ENCODE assay signal across 8 cellular contexts in genomic region chr6:25053875-25054371, GRCh38.
DNase-seq lines count a peak whose midpoint lies in the region; ATAC-seq and TF ChIP-seq lines count a peak whose summit lies in the region.

No MANE protein-coding gene starts in this region.

- peaks cover 8 to 33% of the 10 kb centered on the region in 2 experiments; a peak in 3 of 4 replicates for H3K4me1 ChIP-seq in SK-N-SH (ENCODE audit: control insufficient read depth in 1 of 2, insufficient read depth in 2 of 2, low read depth in 1 of 2, low read length in 1 of 2)

- POLR2A ChIA-PET in SK-N-SH (lab: Yijun Ruan, JAX) = no interaction called here

- peak overlapping the region; percentile 55; the same call in 1 of the 2 replicates for H3K4me2 ChIP-seq in SK-N-SH

- H3F3A ChIP-seq in SK-N-SH (replicated peaks; ENCODE audit: insufficient read depth) = peaks cover 29% of the 10 kb centered on the region

- H3K27me3 ChIP-seq in SK-N-SH (ENCODE audit: insufficient read depth) = no peaks in the 10 kb centered on the region

- ATAC-seq in GM18858 (IDR thresholded peaks at IDR 0.05; ENCODE audit: unreplicated experiment) (peak; percentile 74), HG02973 (IDR thresholded peaks at IDR 0.05; ENCODE audit: unreplicated experiment) (peak; percentile 77)

- CTCF ChIA-PET in SK-N-SH (lab: Yijun Ruan, JAX) = interaction anchor here (1.0 to 1.8 kb wide), 6 partner anchors 11 to 62 kb away, joined by 3 to 6 read pairs (median 4); no protein-coding TSS in a partner anchor

- peak overlapping the region; percentile 51; the same call in 1 of the 2 replicates for H2AFZ ChIP-seq in SK-N-SH (ENCODE audit: low read depth)

- H3K36me3 ChIP-seq in SK-N-SH (replicated peaks in 1 of 2; ENCODE audit: control insufficient read depth in 1 of 2, insufficient read depth in 2 of 2, low read length in 1 of 2) = no peaks in the 10 kb centered on the region

- no peaks in the 10 kb centered on the region for H3K79me2 ChIP-seq in SK-N-SH (ENCODE audit: insufficient read depth)

- DNase-seq in AG08395 (ENCODE audit: low spot score) (peak; percentile 68), SK-N-SH (no peak), iris pigment epithelial cell (ENCODE audit: low read depth) (peak; percentile 78), mucosa of gallbladder (ENCODE audit: low spot score) (no peak)
- DNase-seq in activated effector memory CD4-positive, alpha-beta T cell treated with anti-CD3 and anti-CD28 coated beads, Interleukin-2, amount 50 U/mL, for 16 hours = no peak
- DNase-seq in activated CD4-positive, alpha-beta T cell treated with anti-CD3 and anti-CD28 coated beads for 1 hour = no peak

- no peak overlapping the region for H3K4me3 ChIP-seq in SK-N-SH (ENCODE audit: low read depth in 2 of 2, low read length in 1 of 2)

- TF ChIP-seq CTCF in SK-N-SH (IDR thresholded peaks at IDR 0.05) = 0 out of 2 replicates have a peak, but pooled peaks have one; percentile 12

- no peaks in the 10 kb centered on the region for H3K9me3 ChIP-seq in SK-N-SH

- peak; percentile 50 to 93; a peak in 3 of 4 replicates for TF ChIP-seq EP300 in SK-N-SH (IDR thresholded peaks at IDR 0.05; ENCODE audit: borderline replicate concordance in 1 of 2, low read depth in 1 of 2, low read length in 1 of 2)

- WGBS in SK-N-SH (ENCODE audit: low lambda C conversion rate) = 33% methylated on average over 2 of the region's 2 CpGs

- peak overlapping the region; percentile 74 for H3K9ac ChIP-seq in SK-N-SH

- H4K20me1 ChIP-seq in SK-N-SH (ENCODE audit: insufficient read depth) = no peaks in the 10 kb centered on the region

- no peaks in the 10 kb centered on the region for H3K9me2 ChIP-seq in SK-N-SH

- peak overlapping the region; percentile 83 to 99 for H3K27ac ChIP-seq in SK-N-SH (ENCODE audit: low read depth in 2 of 2, low read length in 1 of 2)

- no peak for TF ChIP-seq RAD21 in SK-N-SH (IDR thresholded peaks at IDR 0.05; ENCODE audit: low read length)

TF ChIP-seq in SK-N-SH, 30 proteins besides CTCF, POLR2A, EP300 and RAD21:
- no peak for TF ChIP-seq ELF1 (IDR thresholded peaks at IDR 0.05)
- TF ChIP-seq USF1 (IDR thresholded peaks at IDR 0.05; ENCODE audit: borderline replicate concordance, low read depth) = no peak
- TF ChIP-seq FOXM1 (IDR thresholded peaks at IDR 0.05; ENCODE audit: low read depth) = peak; percentile 82
- no peak for TF ChIP-seq SIN3A (IDR thresholded peaks at IDR 0.05; ENCODE audit: borderline replicate concordance, low read depth, low read length)
- TF ChIP-seq RCOR1 (IDR thresholded peaks at IDR 0.05; ENCODE audit: low read length) = no peak
- TF ChIP-seq PBX3 (IDR thresholded peaks at IDR 0.05) = peak; percentile 93
- peak; percentile 68; the same call in 1 of the 2 replicates for TF ChIP-seq NFIC (IDR thresholded peaks at IDR 0.05; ENCODE audit: borderline replicate concordance)
- TF ChIP-seq JUND (IDR thresholded peaks at IDR 0.05) = peak; percentile 95
- peak; percentile 93 for TF ChIP-seq FOSL2 (IDR thresholded peaks at IDR 0.05; ENCODE audit: borderline replicate concordance, low read depth)
- TF ChIP-seq GATA2 (CRISPR knock-in tag; IDR thresholded peaks at IDR 0.05) = no peak
- TF ChIP-seq POLR2AphosphoS5 (IDR thresholded peaks at IDR 0.05; ENCODE audit: low read depth, low read length) = peak; percentile 73; the same call in 1 of the 2 replicates
- TF ChIP-seq SMC3 (IDR thresholded peaks at IDR 0.05; ENCODE audit: low read depth, low read length) = no peak
- no peak for TF ChIP-seq EZH2phosphoT487 (IDR thresholded peaks at IDR 0.05; ENCODE audit: borderline replicate concordance, low read depth)
- TF ChIP-seq MAX (IDR thresholded peaks at IDR 0.05; ENCODE audit: low read depth) = peak; percentile 44; the same call in 1 of the 2 replicates
- peak; percentile 75; the same call in 1 of the 2 replicates for TF ChIP-seq RXRA (IDR thresholded peaks at IDR 0.05; ENCODE audit: borderline replicate concordance, low read depth)
- peak; percentile 78; the same call in 1 of the 2 replicates for TF ChIP-seq TEAD4 (IDR thresholded peaks at IDR 0.05; ENCODE audit: borderline replicate concordance, insufficient read depth)
- peak; percentile 98 for TF ChIP-seq TCF12 (IDR thresholded peaks at IDR 0.05)
- TF ChIP-seq MEF2A (IDR thresholded peaks at IDR 0.05; ENCODE audit: borderline replicate concordance, low read depth) = no peak
- no peak for TF ChIP-seq TAF1 (IDR thresholded peaks at IDR 0.05; ENCODE audit: borderline replicate concordance, low read depth, low read length)
- 0 out of 2 replicates have a peak, but pooled peaks have one; percentile 18 for TF ChIP-seq GABPA (IDR thresholded peaks at IDR 0.05; ENCODE audit: low read depth)
- peak; percentile 54; the same call in 1 of the 2 replicates for TF ChIP-seq ZBTB33 (IDR thresholded peaks at IDR 0.05; ENCODE audit: borderline replicate concordance, low read depth)

Comparison
In these comparisons a context has a peak if more than half of its experiments do, and no peak if none do; other contexts are left out.
1. DNase-seq: peak in AG08395 (single experiment) and iris pigment epithelial cell (single experiment); none in SK-N-SH (single experiment), activated effector memory CD4-positive, alpha-beta T cell treated with anti-CD3 and anti-CD28 coated beads, Interleukin-2, amount 50 U/mL, for 16 hours (single experiment), mucosa of gallbladder (single experiment) and activated CD4-positive, alpha-beta T cell treated with anti-CD3 and anti-CD28 coated beads for 1 hour (single experiment).